In the genomic region with DNA sequence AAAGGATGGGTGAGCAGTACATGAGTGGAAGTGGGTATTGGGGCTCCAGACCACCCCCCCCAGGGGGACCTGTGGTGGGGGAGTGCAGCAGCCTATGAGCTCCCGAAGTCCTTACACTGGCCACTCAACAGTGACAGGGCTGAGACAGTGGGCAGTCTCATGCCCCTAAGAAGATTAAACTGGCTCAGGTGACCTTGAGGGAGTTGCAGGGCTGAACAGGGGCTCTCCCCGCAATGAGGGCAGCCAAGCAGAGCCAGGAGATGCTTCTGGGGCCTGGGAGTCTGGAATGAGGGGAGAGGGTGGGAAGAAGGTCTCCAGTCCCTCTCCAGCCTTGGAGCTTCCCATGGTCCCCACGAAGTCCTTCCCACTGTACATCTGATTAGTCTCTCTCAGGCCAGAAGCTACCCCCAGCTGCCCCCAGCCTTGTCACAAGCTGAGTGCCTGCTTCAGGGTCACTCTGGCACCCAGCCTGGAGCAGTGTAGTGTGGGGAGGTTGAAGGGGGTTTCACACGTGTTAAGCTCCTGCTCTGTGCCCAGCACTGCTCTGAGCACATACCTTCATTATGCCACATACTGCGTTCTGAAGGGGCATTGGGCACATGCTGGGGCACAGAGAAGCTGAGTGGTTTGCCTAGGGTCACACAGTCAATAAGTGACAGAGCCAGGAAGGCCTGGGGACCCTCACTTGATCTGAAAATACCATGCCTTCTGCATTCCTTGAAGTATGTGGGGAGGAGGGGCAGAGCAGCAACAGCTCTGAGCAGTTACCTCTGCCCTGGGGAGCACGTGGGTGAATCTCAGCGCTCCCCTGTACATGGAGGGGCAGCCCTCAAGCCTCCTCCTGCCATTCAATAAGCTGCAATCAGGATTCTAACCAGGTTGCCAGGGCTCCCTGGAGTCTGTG, we compare ENCODE assay signal across 24 cellular contexts. TPM values are rescaled to one million over a fixed set of nuclear protein-coding genes. Genes with fewer than 3 reads are reported as not detected.
DNase-seq lines count a peak whose midpoint lies in the region; ATAC-seq and TF ChIP-seq lines count a peak whose summit lies in the region.
"Had no signal": no experiment of that assay in that cellular context is flagged by ENCODE, and none has a peak within 500 bp of the region (broad histone marks: within the 10 kb centered on the region; RNA-seq: fewer than 3 reads in every experiment).

No MANE protein-coding gene starts in this region.

- H3K4me3 ChIP-seq in psoas muscle (no peak overlapping the region), endodermal cell (ENCODE audit: low read length) (no peak overlapping the region)
- H3K4me3 ChIP-seq: breast epithelium, pancreas, SK-N-MC, testis had no signal

- no peak overlapping the region for H3K4me3 Mint-ChIP-seq in endodermal cell
- H3K4me3 Mint-ChIP-seq in stimulated activated naive B cell treated with anti-CD40 and anti-IgM and Interleukin-4, amounts not matched to agents 10 μg/mL and 1 μg/mL and 100 μg/mL, for 72 hours: no peak overlapping the region
- H3K4me3 Mint-ChIP-seq: activated B cell treated with CpG ODN at 0.5 μM for 24 hours; activated CD4-positive, alpha-beta memory T cell treated with anti-CD3 and anti-CD28 coated beads for 36 hours; CD4-positive, alpha-beta T cell; naive thymus-derived CD4-positive, alpha-beta T cell had no signal

- TF ChIP-seq CTCF in psoas muscle (IDR thresholded peaks at IDR 0.05) (no peak), endodermal cell (conservative IDR thresholded peaks at IDR 0.05) (no peak)

- 44 to 55% (median 48%) methylated on average over 7 of the region's 7 CpGs for WGBS in psoas muscle, 3 donors
- 75 to 77% methylated on average over 4 to 7 of the region's 7 CpGs for WGBS in endodermal cell (ENCODE audit: insufficient coverage in 1 of 2, insufficient read length in 1 of 2), 2 experiments

- peaks cover 0 to 29% of the 10 kb centered on the region in 2 donors for H3K36me3 ChIP-seq in psoas muscle (ENCODE audit: insufficient read depth in 1 of 2, low read depth in 1 of 2)
- no peaks in the 10 kb centered on the region for H3K36me3 ChIP-seq in endodermal cell (ENCODE audit: control insufficient read depth, insufficient read depth, low read length)
- H3K36me3 ChIP-seq: breast epithelium, pancreas had no signal

- intact Hi-C loops in left cardiac atrium (cut with DNase I): no loop called here
- intact Hi-C loops in psoas muscle (cut with DNase I): loop anchor here in 1 of 2 donors (2.0 kb wide), 1 partner anchor 17 kb away; no protein-coding TSS in a partner anchor

- H3K36me3 Mint-ChIP-seq in endodermal cell (ENCODE audit: low read depth): no peaks in the 10 kb centered on the region
- no peaks in the 10 kb centered on the region for H3K36me3 Mint-ChIP-seq in stimulated activated naive B cell treated with anti-CD40 and anti-IgM and Interleukin-4, amounts not matched to agents 10 μg/mL and 1 μg/mL and 100 μg/mL, for 72 hours
- H3K36me3 Mint-ChIP-seq: naive thymus-derived CD4-positive, alpha-beta T cell had no signal

- H3K9me3 ChIP-seq in psoas muscle (no peaks in the 10 kb centered on the region), endodermal cell (ENCODE audit: control insufficient read depth, low read length) (no peaks in the 10 kb centered on the region)
- H3K9me3 ChIP-seq: breast epithelium, pancreas, testis had no signal

- H3K9me3 Mint-ChIP-seq in endodermal cell: no peaks in the 10 kb centered on the region
- no peaks in the 10 kb centered on the region for H3K9me3 Mint-ChIP-seq in stimulated activated naive B cell treated with anti-CD40 and anti-IgM and Interleukin-4, amounts not matched to agents 10 μg/mL and 1 μg/mL and 100 μg/mL, for 72 hours
- H3K9me3 Mint-ChIP-seq: activated B cell treated with CpG ODN at 0.5 μM for 24 hours; activated CD4-positive, alpha-beta memory T cell treated with anti-CD3 and anti-CD28 coated beads for 36 hours; CD4-positive, alpha-beta T cell had no signal

- peaks cover 58% of the 10 kb centered on the region for H3K27me3 Mint-ChIP-seq in endodermal cell (ENCODE audit: insufficient read depth)
- peaks cover 31 to 58% of the 10 kb centered on the region in 2 donors for H3K27me3 Mint-ChIP-seq in stimulated activated naive B cell treated with anti-CD40 and anti-IgM and Interleukin-4, amounts not matched to agents 10 μg/mL and 1 μg/mL and 100 μg/mL, for 72 hours

- H3K4me1 Mint-ChIP-seq in endodermal cell: no peaks in the 10 kb centered on the region
- peaks cover 13 to 18% of the 10 kb centered on the region in 2 donors for H3K4me1 Mint-ChIP-seq in stimulated activated naive B cell treated with anti-CD40 and anti-IgM and Interleukin-4, amounts not matched to agents 10 μg/mL and 1 μg/mL and 100 μg/mL, for 72 hours
- H3K4me1 Mint-ChIP-seq: activated B cell treated with CpG ODN at 0.5 μM for 24 hours had no signal

- no peaks in the 10 kb centered on the region for H3K27me3 ChIP-seq in psoas muscle (ENCODE audit: insufficient read depth in 3 of 3, low read length in 2 of 3)
- H3K27me3 ChIP-seq in endodermal cell (ENCODE audit: control insufficient read depth, insufficient read depth, low read length, poor library complexity, severe bottlenecking): peaks cover 45% of the 10 kb centered on the region
- H3K27me3 ChIP-seq: pancreas, testis had no signal

- DNase-seq in NCI-H82 (lab: John Stamatoyannopoulos, UW) (peak; percentile 49), left cardiac atrium (no peak), psoas muscle (peak in 1 of 2 donors; percentile 54), endodermal cell (no peak), epidermal melanocyte (ENCODE audit: insufficient read length, low spot score) (no peak)
- no peak for DNase-seq in stimulated activated naive B cell treated with anti-CD40 and anti-IgM and Interleukin-4, amounts not matched to agents 10 μg/mL and 1 μg/mL and 100 μg/mL, for 72 hours
- DNase-seq: activated B cell treated with CpG ODN at 0.5 μM for 24 hours; activated CD4-positive, alpha-beta memory T cell treated with anti-CD3 and anti-CD28 coated beads for 36 hours; activated gamma-delta T cell; activated T-cell treated with anti-CD3 and anti-CD28 coated beads for 4 hours; CD4-positive, alpha-beta T cell; DMS153; islet precursor cell; naive thymus-derived CD4-positive, alpha-beta T cell; NCI-H1105 treated with DMSO at 0.1 percent for 48 hours; NCI-H2081 treated with DMSO at 0.1 percent for 48 hours; NK-92 treated with Interleukin-12 subunit alpha and Interleukin-12 subunit beta, amount 100 ng/mL, for 24 hours; testis had no signal

- H3K4me1 ChIP-seq in psoas muscle (no peaks in the 10 kb centered on the region), endodermal cell (ENCODE audit: control insufficient read depth, insufficient read depth, low read length) (no peaks in the 10 kb centered on the region)
- H3K4me1 ChIP-seq: breast epithelium, pancreas had no signal

- H3K27ac Mint-ChIP-seq in endodermal cell: no peak overlapping the region
- H3K27ac Mint-ChIP-seq in stimulated activated naive B cell treated with anti-CD40 and anti-IgM and Interleukin-4, amounts not matched to agents 10 μg/mL and 1 μg/mL and 100 μg/mL, for 72 hours: no peak overlapping the region
- H3K27ac Mint-ChIP-seq: activated B cell treated with CpG ODN at 0.5 μM for 24 hours; activated CD4-positive, alpha-beta memory T cell treated with anti-CD3 and anti-CD28 coated beads for 36 hours; CD4-positive, alpha-beta T cell; naive thymus-derived CD4-positive, alpha-beta T cell had no signal

- H3K27ac ChIP-seq in psoas muscle: peak overlapping the region; percentile 77
- H3K27ac ChIP-seq in endodermal cell (ENCODE audit: low read depth, low read length): no peak overlapping the region
- H3K27ac ChIP-seq: breast epithelium, pancreas, SK-N-MC, testis had no signal

- H3K9ac ChIP-seq in endodermal cell (ENCODE audit: extremely low read depth, low read length, poor library complexity, severe bottlenecking): no peak overlapping the region

- ATAC-seq in left cardiac atrium (peak; percentile 3 to 6), psoas muscle (peak; percentile 4 to 17 (median 6))
- ATAC-seq in stimulated activated naive B cell treated with anti-CD40 and anti-IgM and Interleukin-4, amounts not matched to agents 10 μg/mL and 1 μg/mL and 100 μg/mL, for 72 hours (replicated peaks): no peak
- ATAC-seq: HCT116; naive thymus-derived CD4-positive, alpha-beta T cell; pancreas had no signal

RNA-seq across cellular contexts. Expression of a gene that starts 1.1 kb away (rescaled TPM):
- total RNA-seq in left cardiac atrium: under 1 TPM; 0.39 to 0.47 TPM
- total RNA-seq in psoas muscle: 1 to 10 TPM in 1 of 4 donors, under 1 TPM in 1, not detected in 2; 0.53 to 3.3 TPM
- under 1 TPM; 0.65 to 0.78 (median 0.75) TPM for polyA plus RNA-seq in psoas muscle
- not detected for total RNA-seq in endodermal cell
- polyA plus RNA-seq in endodermal cell (2013, experiment 1 of 2): not detected
- polyA plus RNA-seq in endodermal cell (2013, experiment 2 of 2): not detected
- total RNA-seq: activated B cell treated with CpG ODN at 0.5 μM for 24 hours; activated CD4-positive, alpha-beta memory T cell treated with anti-CD3 and anti-CD28 coated beads for 36 hours; breast epithelium; CD4-positive, alpha-beta T cell; mesenteric fat pad; naive thymus-derived CD4-positive, alpha-beta T cell; NCI-H460; pancreas had no signal
- polyA plus RNA-seq: naive thymus-derived CD4-positive, alpha-beta T cell; pancreas had no signal

RNA-seq across cellular contexts. Expression of a gene that starts 5.5 kb away (rescaled TPM):
- 100 to 1,000 TPM in 1 of 2 donors, 10 to 100 TPM in 1; 58.3 to 325 TPM for total RNA-seq in left cardiac atrium
- 1,000 to 10,000 TPM in 1 of 4 donors, 100 to 1,000 TPM in 3; 164 to 2,869 (median 749) TPM for total RNA-seq in psoas muscle
- 100 to 1,000 TPM; 168 to 304 (median 293) TPM for polyA plus RNA-seq in psoas muscle
- under 1 TPM in 1 of 2 donors, not detected in 1; 0.55 TPM for total RNA-seq in endodermal cell
- 0.53 TPM for polyA plus RNA-seq in endodermal cell (2013, experiment 1 of 2)
- 0.46 TPM for polyA plus RNA-seq in endodermal cell (2013, experiment 2 of 2)
- total RNA-seq: activated B cell treated with CpG ODN at 0.5 μM for 24 hours had no signal
- polyA plus RNA-seq: naive thymus-derived CD4-positive, alpha-beta T cell had no signal

RNA-seq across cellular contexts. Expression of a gene that starts 14.4 kb away (rescaled TPM):
- 100 to 1,000 TPM in 1 of 2 donors, 10 to 100 TPM in 1; 92.7 to 120 TPM for total RNA-seq in left cardiac atrium
- 100 to 1,000 TPM; 145 to 346 (median 248) TPM for total RNA-seq in psoas muscle
- polyA plus RNA-seq in psoas muscle: 100 to 1,000 TPM; 431 to 818 (median 460) TPM
- 10 to 100 TPM; 70.2 to 87.7 TPM for total RNA-seq in endodermal cell
- polyA plus RNA-seq in endodermal cell (2013, experiment 1 of 2): 99.2 TPM
- 88.5 TPM for polyA plus RNA-seq in endodermal cell (2013, experiment 2 of 2)

RNA-seq across cellular contexts. Expression of a gene that starts 15.5 kb away (rescaled TPM):
- 10 to 100 TPM; 27.6 to 48.0 TPM for total RNA-seq in left cardiac atrium
- total RNA-seq in psoas muscle: 10 to 100 TPM; 22.7 to 92.8 (median 57.6) TPM
- 10 to 100 TPM; 12.8 to 22.4 (median 21.6) TPM for polyA plus RNA-seq in psoas muscle
- 10 to 100 TPM; 28.7 to 36.8 TPM for total RNA-seq in endodermal cell
- 24.1 TPM for polyA plus RNA-seq in endodermal cell (2013, experiment 1 of 2)
- 20.5 TPM for polyA plus RNA-seq in endodermal cell (2013, experiment 2 of 2)

RNA-seq across cellular contexts. Expression of a gene that starts 39.5 kb away (rescaled TPM):
- total RNA-seq in left cardiac atrium (1 to 10 TPM; 6.8 to 8.1 TPM), psoas muscle (1 to 10 TPM; 3.0 to 5.2 (median 4.3) TPM), endodermal cell (10 to 100 TPM; 23.1 to 31.5 TPM)
- polyA plus RNA-seq in psoas muscle: 1 to 10 TPM; 1.0 to 2.5 (median 2.0) TPM
- polyA plus RNA-seq in endodermal cell (2013, experiment 1 of 2): 11.4 TPM
- 12.5 TPM for polyA plus RNA-seq in endodermal cell (2013, experiment 2 of 2)

Comparison
In these comparisons a context has a peak if more than half of its experiments do, and no peak if none do; other contexts are left out.
1. ATAC-seq: peak in left cardiac atrium (2 of 2) and psoas muscle (4 of 4); none in stimulated activated naive B cell treated with anti-CD40 and anti-IgM and Interleukin-4, amounts not matched to agents 10 μg/mL and 1 μg/mL and 100 μg/mL, for 72 hours (0 of 2).
2. RNA of a gene that starts 5.5 kb away (total RNA-seq): 164 to 2,869 TPM in psoas muscle and 58.3 to 325 TPM in left cardiac atrium; 0.55 TPM in endodermal cell; every median in the first group is over 10 times any median in the second.